ENCODE assay signal across 10 cellular contexts in genomic region chr6:152161501-152161900, GRCh38.
DNase-seq lines count a peak whose midpoint lies in the region; ATAC-seq, FAIRE-seq and TF ChIP-seq lines count a peak whose summit lies in the region.
"Had no signal": no experiment of that assay in that cellular context is flagged by ENCODE, and none has a peak within 500 bp of the region (broad histone marks: within the 10 kb centered on the region; RNA-seq: fewer than 3 reads in every experiment).

No MANE protein-coding gene starts in this region.

- no peak overlapping the region for H3K4me3 ChIP-seq in astrocyte (ENCODE audit: insufficient read depth, low read depth, low read length)

- H3K36me3 ChIP-seq in astrocyte (ENCODE audit: insufficient read depth, low read length): peaks cover 2% of the 10 kb centered on the region

- peaks cover 10% of the 10 kb centered on the region for H3K36me3 Mint-ChIP-seq in astrocyte (ENCODE audit: low read depth, unreplicated experiment)
- H3K36me3 Mint-ChIP-seq in activated T-helper 2 cell treated with anti-CD3 and anti-CD28 coated beads, Interferon-gamma antibody, Interleukin-2, Interleukin-4, amounts not matched to agents 10 μg/mL and 5 μg/mL and 100 μg/mL, durations not matched to agents 14 hours and 24 hours and 36 hours (ENCODE audit: low read depth): peaks cover 44% of the 10 kb centered on the region

- H3K9me3 ChIP-seq in astrocyte (ENCODE audit: insufficient read depth, low read depth, low read length): no peaks in the 10 kb centered on the region

- peak overlapping the region; percentile 17 for H3K4me2 ChIP-seq in astrocyte (ENCODE audit: low read length)

- peak overlapping the region; percentile 16 for H3K27ac Mint-ChIP-seq in astrocyte (ENCODE audit: unreplicated experiment)
- H3K27ac Mint-ChIP-seq in activated T-helper 2 cell treated with anti-CD3 and anti-CD28 coated beads, Interferon-gamma antibody, Interleukin-2, Interleukin-4, amounts not matched to agents 10 μg/mL and 5 μg/mL and 100 μg/mL, durations not matched to agents 14 hours and 24 hours and 36 hours: no peak overlapping the region

- ATAC-seq in GM18868 (IDR thresholded peaks at IDR 0.05; ENCODE audit: unreplicated experiment) (peak; percentile 63), HG02884 (IDR thresholded peaks at IDR 0.05; ENCODE audit: unreplicated experiment) (peak; percentile 66)

- no peak overlapping the region for H3K27ac ChIP-seq in astrocyte (ENCODE audit: low read depth, low read length)

- no peaks in the 10 kb centered on the region for H3K27me3 ChIP-seq in astrocyte (ENCODE audit: insufficient read depth, low read length)

- H3K4me1 Mint-ChIP-seq in astrocyte (ENCODE audit: low read depth, unreplicated experiment): peaks cover 10% of the 10 kb centered on the region
- H3K4me1 Mint-ChIP-seq in activated T-helper 2 cell treated with anti-CD3 and anti-CD28 coated beads, Interferon-gamma antibody, Interleukin-2, Interleukin-4, amounts not matched to agents 10 μg/mL and 5 μg/mL and 100 μg/mL, durations not matched to agents 14 hours and 24 hours and 36 hours (ENCODE audit: low read depth): peaks cover 16% of the 10 kb centered on the region

- intact Hi-C loops in activated T-helper 2 cell treated with anti-CD3 and anti-CD28 coated beads, Interferon-gamma antibody, Interleukin-2, Interleukin-4, amounts not matched to agents 10 μg/mL and 5 μg/mL and 100 μg/mL, durations not matched to agents 14 hours and 24 hours and 36 hours (cut with micrococcal nuclease): no loop called here

- TF ChIP-seq CTCF in astrocyte (IDR thresholded peaks at IDR 0.05; ENCODE audit: insufficient read depth, low read depth, low read length): no peak

- no peak for FAIRE-seq in astrocyte (lab: Jason Lieb, UNC)

- H3K9ac ChIP-seq in astrocyte (ENCODE audit: low read length): no peak overlapping the region

- H3K4me3 Mint-ChIP-seq in astrocyte (ENCODE audit: unreplicated experiment): no peak overlapping the region
- H3K4me3 Mint-ChIP-seq in activated T-helper 2 cell treated with anti-CD3 and anti-CD28 coated beads, Interferon-gamma antibody, Interleukin-2, Interleukin-4, amounts not matched to agents 10 μg/mL and 5 μg/mL and 100 μg/mL, durations not matched to agents 14 hours and 24 hours and 36 hours (ENCODE audit: low read depth): no peak overlapping the region

- H3K4me1 ChIP-seq in astrocyte (ENCODE audit: insufficient read depth, low read length): peaks cover 4% of the 10 kb centered on the region

- peak; percentile 77 for DNase-seq in astrocyte (ENCODE audit: low read depth)
- peak; percentile 62 for DNase-seq in renal cortical epithelial cell (ENCODE audit: low read depth)
- no peak for DNase-seq in activated T-helper 2 cell treated with anti-CD3 and anti-CD28 coated beads, Interferon-gamma antibody, Interleukin-2, Interleukin-4, amounts not matched to agents 10 μg/mL and 5 μg/mL and 100 μg/mL, durations not matched to agents 14 hours and 24 hours and 36 hours (ENCODE audit: low spot score)
- DNase-seq in NCI-H187 treated with DMSO at 0.1 percent for 48 hours (lab: John Stamatoyannopoulos, UW): no peak
- no peak for DNase-seq in mesenteric fat pad (ENCODE audit: low spot score)
- DNase-seq: activated CD4-positive, alpha-beta T cell treated with anti-CD3 and anti-CD28 coated beads for 48 hours; effector CD4-positive, alpha-beta T cell; NCI-H69 had no signal

- no peaks in the 10 kb centered on the region for H3K79me2 ChIP-seq in astrocyte (ENCODE audit: insufficient read depth, low read length)

- H4K20me1 ChIP-seq in astrocyte (ENCODE audit: insufficient read depth, low read length): peaks cover 3% of the 10 kb centered on the region

- no peaks in the 10 kb centered on the region for H3K27me3 Mint-ChIP-seq in astrocyte (ENCODE audit: low read depth, unreplicated experiment)
- H3K27me3 Mint-ChIP-seq in activated T-helper 2 cell treated with anti-CD3 and anti-CD28 coated beads, Interferon-gamma antibody, Interleukin-2, Interleukin-4, amounts not matched to agents 10 μg/mL and 5 μg/mL and 100 μg/mL, durations not matched to agents 14 hours and 24 hours and 36 hours (ENCODE audit: low read depth): no peaks in the 10 kb centered on the region

- H2AFZ ChIP-seq in astrocyte (ENCODE audit: low read depth, low read length): no peak overlapping the region

- peaks cover 5% of the 10 kb centered on the region for H3K9me3 Mint-ChIP-seq in astrocyte (ENCODE audit: unreplicated experiment)
- no peaks in the 10 kb centered on the region for H3K9me3 Mint-ChIP-seq in activated T-helper 2 cell treated with anti-CD3 and anti-CD28 coated beads, Interferon-gamma antibody, Interleukin-2, Interleukin-4, amounts not matched to agents 10 μg/mL and 5 μg/mL and 100 μg/mL, durations not matched to agents 14 hours and 24 hours and 36 hours

Comparison
In these comparisons a context has a peak if more than half of its experiments do, and no peak if none do; other contexts are left out.
1. DNase-seq: peak in astrocyte (single experiment) and renal cortical epithelial cell (single experiment); none in activated T-helper 2 cell treated with anti-CD3 and anti-CD28 coated beads, Interferon-gamma antibody, Interleukin-2, Interleukin-4, amounts not matched to agents 10 μg/mL and 5 μg/mL and 100 μg/mL, durations not matched to agents 14 hours and 24 hours and 36 hours (single experiment), NCI-H187 treated with DMSO at 0.1 percent for 48 hours (single experiment) and mesenteric fat pad (single experiment).